ENCODE assay signal across 1 cellular context in the genomic region with DNA sequence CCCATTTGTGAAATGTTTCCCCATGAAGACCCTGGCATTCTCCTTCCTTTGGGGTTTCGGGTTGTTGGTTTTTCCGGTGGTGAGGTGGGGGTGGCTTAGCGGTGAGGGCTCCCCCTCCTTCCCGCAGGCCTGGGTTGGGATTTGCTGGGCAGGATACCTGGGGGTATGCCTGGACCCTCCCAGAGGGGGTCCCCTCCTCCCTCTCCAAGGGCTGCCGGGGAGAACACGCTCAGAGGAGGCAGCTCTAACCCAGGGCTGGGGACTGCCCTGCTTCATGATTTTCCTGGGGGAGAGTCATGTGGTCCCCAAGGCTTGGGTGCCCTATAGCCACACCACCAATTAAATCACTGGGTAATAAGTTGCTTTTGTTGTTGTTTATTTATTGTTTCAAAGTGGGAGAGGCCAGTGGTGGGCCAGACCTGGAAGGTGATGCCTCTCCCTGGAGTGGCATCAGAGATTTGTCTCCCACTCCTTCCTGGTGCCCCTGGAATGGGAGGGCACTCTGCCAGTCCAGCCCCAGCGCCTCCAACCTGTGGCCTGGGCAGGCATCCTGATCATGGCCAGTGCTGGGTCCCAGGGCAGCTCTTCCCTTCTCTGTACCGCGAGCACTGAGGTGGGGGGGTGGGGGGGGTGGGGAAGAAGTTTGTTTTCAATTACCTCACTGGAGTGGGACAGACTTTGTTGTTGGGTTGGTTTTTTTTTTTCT.
TF ChIP-seq lines count a peak whose summit lies in the region.

No MANE protein-coding gene starts in this region.

TF ChIP-seq in HepG2, 621 proteins besides CTCF, POLR2A, EP300 and RAD21:
- TF ChIP-seq SMYD3 (CRISPR knock-in tag; IDR thresholded peaks at IDR 0.05) (no peak), GATAD2A (CRISPR knock-in tag; IDR thresholded peaks at IDR 0.05) (0 out of 2 replicates have a peak, but pooled peaks have one; percentile 5)
